In genomic region chr2:102335871-102336366, GRCh38 we compare ENCODE assay signal across 1 cellular context.
TF ChIP-seq lines count a peak whose summit lies in the region.

No MANE protein-coding gene starts in this region.

TF ChIP-seq in K562, 482 proteins besides CTCF, POLR2A, EP300 and RAD21 (continued from another document and continues in another):
- TF ChIP-seq REST (CRISPR knock-in tag; IDR thresholded peaks at IDR 0.05; ENCODE audit: low read depth) (no peak), TEAD1 (CRISPR knock-in tag; IDR thresholded peaks at IDR 0.05) (peak in 1 of 2 experiments; percentile 79; a peak in 1 of 4 replicates), NFE2 (IDR thresholded peaks at IDR 0.05; ENCODE audit: low read depth) (peak; percentile 51), ETS2 (tag; IDR thresholded peaks at IDR 0.05; ENCODE audit: borderline replicate concordance, poor library complexity, severe bottlenecking) (no peak), ZNF436 (CRISPR knock-in tag; IDR thresholded peaks at IDR 0.05) (no peak), KDM2B (CRISPR knock-in tag; IDR thresholded peaks at IDR 0.05) (no peak), ZNF639 (CRISPR knock-in tag; conservative IDR thresholded peaks at IDR 0.05 in 1 of 2, IDR thresholded peaks at IDR 0.05 in 1 of 2) (peak in 1 of 2 experiments; percentile 80; a peak in 2 of 4 replicates), POLR2G (IDR thresholded peaks at IDR 0.05; ENCODE audit: low read depth, low read length) (no peak), TRIM25 (IDR thresholded peaks at IDR 0.05; ENCODE audit: borderline replicate concordance) (no peak), HOMEZ (CRISPR knock-in tag; IDR thresholded peaks at IDR 0.05) (no peak), ZNF184 (CRISPR knock-in tag; IDR thresholded peaks at IDR 0.05) (no peak), ZNF354B (CRISPR knock-in tag; IDR thresholded peaks at IDR 0.05) (no peak), PPARD (CRISPR knock-in tag; IDR thresholded peaks at IDR 0.05) (no peak), ZNF274 (IDR thresholded peaks at IDR 0.05; ENCODE audit: borderline replicate concordance, low read depth, low read length) (0 out of 2 replicates have a peak, but pooled peaks have one; percentile 60), CHD4 (IDR thresholded peaks at IDR 0.05; ENCODE audit: insufficient read depth, insufficient replicate concordance, low read depth, low read length, poor library complexity, severe bottlenecking) (peak; percentile 94), PHF20 (IDR thresholded peaks at IDR 0.05; ENCODE audit: partially characterized antibody) (no peak), TRIM28 (IDR thresholded peaks at IDR 0.05) (peak; percentile 71), KAT8 (IDR thresholded peaks at IDR 0.05; ENCODE audit: low read depth) (no peak), ZNF134 (CRISPR knock-in tag; conservative IDR thresholded peaks at IDR 0.05) (0 out of 2 replicates have a peak, but pooled peaks have one; percentile 33), TAL1 (IDR thresholded peaks at IDR 0.05) (peak; percentile 94), TAF15 (IDR thresholded peaks at IDR 0.05; ENCODE audit: low read depth, low read length) (no peak), ARID4B (CRISPR knock-in tag; IDR thresholded peaks at IDR 0.05) (no peak), ELF2 (CRISPR knock-in tag; IDR thresholded peaks at IDR 0.05) (no peak), ZBTB40 (IDR thresholded peaks at IDR 0.05) (no peak), ZBTB40 (CRISPR knock-in tag; IDR thresholded peaks at IDR 0.05) (no peak), POLR3A (IDR thresholded peaks at IDR 0.05; ENCODE audit: borderline replicate concordance, extremely low read depth, insufficient read depth, insufficient read length) (no peak)
- TF ChIP-seq, protein P1, sequence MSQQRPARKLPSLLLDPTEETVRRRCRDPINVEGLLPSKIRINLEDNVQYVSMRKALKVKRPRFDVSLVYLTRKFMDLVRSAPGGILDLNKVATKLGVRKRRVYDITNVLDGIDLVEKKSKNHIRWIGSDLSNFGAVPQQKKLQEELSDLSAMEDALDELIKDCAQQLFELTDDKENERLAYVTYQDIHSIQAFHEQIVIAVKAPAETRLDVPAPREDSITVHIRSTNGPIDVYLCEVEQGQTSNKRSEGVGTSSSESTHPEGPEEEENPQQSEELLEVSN (IDR thresholded peaks at IDR 0.05; ENCODE audit: borderline replicate concordance in 1 of 2, extremely low read depth in 1 of 2, insufficient read depth in 1 of 2, insufficient read length in 1 of 2, low read depth in 1 of 2, low read length in 1 of 2, poor library complexity in 1 of 2, severe bottlenecking in 1 of 2), result no peak
- TF ChIP-seq, protein P2, sequence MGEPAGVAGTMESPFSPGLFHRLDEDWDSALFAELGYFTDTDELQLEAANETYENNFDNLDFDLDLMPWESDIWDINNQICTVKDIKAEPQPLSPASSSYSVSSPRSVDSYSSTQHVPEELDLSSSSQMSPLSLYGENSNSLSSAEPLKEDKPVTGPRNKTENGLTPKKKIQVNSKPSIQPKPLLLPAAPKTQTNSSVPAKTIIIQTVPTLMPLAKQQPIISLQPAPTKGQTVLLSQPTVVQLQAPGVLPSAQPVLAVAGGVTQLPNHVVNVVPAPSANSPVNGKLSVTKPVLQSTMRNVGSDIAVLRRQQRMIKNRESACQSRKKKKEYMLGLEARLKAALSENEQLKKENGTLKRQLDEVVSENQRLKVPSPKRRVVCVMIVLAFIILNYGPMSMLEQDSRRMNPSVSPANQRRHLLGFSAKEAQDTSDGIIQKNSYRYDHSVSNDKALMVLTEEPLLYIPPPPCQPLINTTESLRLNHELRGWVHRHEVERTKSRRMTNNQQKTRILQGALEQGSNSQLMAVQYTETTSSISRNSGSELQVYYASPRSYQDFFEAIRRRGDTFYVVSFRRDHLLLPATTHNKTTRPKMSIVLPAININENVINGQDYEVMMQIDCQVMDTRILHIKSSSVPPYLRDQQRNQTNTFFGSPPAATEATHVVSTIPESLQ (CRISPR knock-in tag; IDR thresholded peaks at IDR 0.05), result no peak; the same call in 1 of the 2 replicates
